ENCODE assay signal across 31 cellular contexts in genomic region chr13:32209670-32210069, GRCh38.
DNase-seq lines count a peak whose midpoint lies in the region; ATAC-seq and TF ChIP-seq lines count a peak whose summit lies in the region.
"Had no signal": no experiment of that assay in that cellular context is flagged by ENCODE, and none has a peak within 500 bp of the region (broad histone marks: within the 10 kb centered on the region; RNA-seq: fewer than 3 reads in every experiment).

No MANE protein-coding gene starts in this region.

- no peak overlapping the region for H3K9ac ChIP-seq in IMR-90 (ENCODE audit: low read depth, low read length)
- H3K9ac ChIP-seq in fibroblast of lung (ENCODE audit: insufficient read depth, low read length): no peak overlapping the region
- H3K9ac ChIP-seq in skeletal muscle tissue (ENCODE audit: low read depth in 1 of 3, low read length in 3 of 3): no peak overlapping the region
- H3K9ac ChIP-seq: neural progenitor cell, parathyroid adenoma had no signal

- no peaks in the 10 kb centered on the region for H3K9me3 ChIP-seq in IMR-90 (ENCODE audit: control insufficient read depth, insufficient read depth, low read length)
- H3K9me3 ChIP-seq in fibroblast of lung (ENCODE audit: control insufficient read depth, insufficient read depth, low read depth, low read length): no peaks in the 10 kb centered on the region
- no peaks in the 10 kb centered on the region for H3K9me3 ChIP-seq in skeletal muscle tissue (ENCODE audit: control insufficient read depth in 3 of 3, low read length in 3 of 3)
- no peaks in the 10 kb centered on the region for H3K9me3 ChIP-seq in OCI-LY7 (ENCODE audit: low read length)
- H3K9me3 ChIP-seq: adrenal gland, right lobe of liver, SJCRH30, stomach, thyroid gland had no signal

- no peak for TF ChIP-seq CTCF in IMR-90 (conservative IDR thresholded peaks at IDR 0.05; ENCODE audit: low read depth, low read length)
- TF ChIP-seq CTCF in fibroblast of lung (conservative IDR thresholded peaks at IDR 0.05 in 1 of 2, IDR thresholded peaks at IDR 0.05 in 1 of 2; ENCODE audit: low read depth in 1 of 2, low read length in 2 of 2): no peak
- no peak for TF ChIP-seq CTCF in OCI-LY7 (conservative IDR thresholded peaks at IDR 0.05; ENCODE audit: low read length)

- no peak overlapping the region for H2AK9ac ChIP-seq in IMR-90 (replicated peaks; ENCODE audit: low read depth, low read length, poor library complexity)

- intact Hi-C loops in IMR-90 (cut with micrococcal nuclease) (loop anchor here (5.0 kb wide), 1 partner anchor 177 kb away; the partner anchor contains the start of gene FRY), left ventricle myocardium superior (cut with micrococcal nuclease) (loop anchor here (5.0 kb wide), 1 partner anchor 297 kb away; no protein-coding TSS in a partner anchor), OCI-LY7 (cut with micrococcal nuclease; ENCODE audit: unreplicated experiment) (no loop called here)

- ATAC-seq in IMR-90 (ENCODE audit: low read depth) (no peak), left ventricle myocardium superior (peak; percentile 80), HG03159 (IDR thresholded peaks at IDR 0.05; ENCODE audit: unreplicated experiment) (no peak), HG02759 (IDR thresholded peaks at IDR 0.05; ENCODE audit: unreplicated experiment) (no peak)
- ATAC-seq: activated CD8-positive, alpha-beta T cell treated with anti-CD3 and anti-CD28 coated beads, Interleukin-2, amount 10 ng/mL, durations not matched to agents 7 days and 5 days; left colon had no signal

- H3K4me3 ChIP-seq in IMR-90 (ENCODE audit: insufficient read depth, low read depth, low read length) (no peak overlapping the region), fibroblast of lung (replicated peaks in 1 of 4; ENCODE audit: control extremely low read depth in 1 of 4, insufficient read depth in 1 of 4, low read depth in 3 of 4, low read length in 4 of 4) (no peak overlapping the region), skeletal muscle tissue (ENCODE audit: low read length in 3 of 3) (no peak overlapping the region), OCI-LY7 (ENCODE audit: low read depth, low read length, poor library complexity, severe bottlenecking) (no peak overlapping the region)
- H3K4me3 ChIP-seq: adrenal gland, neural progenitor cell, right lobe of liver, SJCRH30, stomach, thyroid gland had no signal

- dilution Hi-C loops in IMR-90 (cut with HindIII; ENCODE audit: low sequenced_read_pairs, unreplicated experiment): no loop called here

- H3K4me2 ChIP-seq in IMR-90 (ENCODE audit: low read depth, low read length) (no peak overlapping the region), fibroblast of lung (ENCODE audit: extremely low read depth, insufficient read depth, low read length) (no peak overlapping the region), OCI-LY7 (ENCODE audit: low read length) (no peak overlapping the region)
- H3K4me2 ChIP-seq: neural progenitor cell had no signal

- BruUV-seq in IMR-90 (replicated peaks; lab: Mats Ljungman, UMichigan) (no TSS peak), OCI-LY7 (replicated peaks; lab: Mats Ljungman, UMichigan) (no TSS peak)

- H3K79me2 ChIP-seq in fibroblast of lung (ENCODE audit: control insufficient read depth, insufficient read depth, low read length) (no peaks in the 10 kb centered on the region), OCI-LY7 (ENCODE audit: insufficient read depth, low read depth, low read length) (no peaks in the 10 kb centered on the region)
- H3K79me2 ChIP-seq: parathyroid adenoma had no signal

- TF ChIP-seq POLR2A in IMR-90 (IDR thresholded peaks at IDR 0.05; ENCODE audit: low read depth, low read length): no peak

- CTCF ChIA-PET in IMR-90 (lab: Yijun Ruan, JAX): no interaction called here
- CTCF ChIA-PET in OCI-LY7 (lab: Charles Lee; ENCODE audit: unreplicated experiment): no interaction called here

- POLR2A ChIA-PET in IMR-90 (lab: Charles Lee; ENCODE audit: unreplicated experiment) (no interaction called here), OCI-LY7 (lab: Charles Lee) (interaction anchor here (1.1 kb wide), 1 partner anchor 30 kb away, joined by 3 read pairs; no protein-coding TSS in a partner anchor)

- H4K5ac ChIP-seq in IMR-90 (ENCODE audit: low read depth, low read length): peak overlapping the region; percentile 57; the same call in 1 of the 2 replicates

- peak overlapping the region; percentile 22; the same call in 1 of the 2 replicates for H3K4ac ChIP-seq in IMR-90 (ENCODE audit: low read depth, low read length)

- DNase-seq in IMR-90: peak; percentile 36
- peak; percentile 12 to 41 for DNase-seq in fibroblast of lung (ENCODE audit: low read depth in 2 of 2)
- DNase-seq in left ventricle myocardium superior: no peak
- DNase-seq in OCI-LY7 (ENCODE audit: low spot score): no peak
- DNase-seq: activated CD4-positive, alpha-beta T cell treated with anti-CD3 and anti-CD28 coated beads for 4 hours; activated CD8-positive, alpha-beta T cell treated with anti-CD3 and anti-CD28 coated beads, Interleukin-2, amount 10 ng/mL, durations not matched to agents 7 days and 5 days; activated naive CD4-positive, alpha-beta T cell treated with anti-CD3 and anti-CD28 coated beads, Interleukin-2, amount 10 ng/mL, durations not matched to agents 7 days and 5 days; adrenal gland; brain microvascular endothelial cell; C1 segment of cervical spinal cord; COR-L47; GOT3; hypothalamus; immature natural killer cell; KBM-7; left colon; NCI-H1092; NCI-H187; NCI-H2171; right lobe of liver; SJCRH30; stimulated activated CD4-positive, alpha-beta T cell treated with anti-CD3 and anti-CD28 coated beads, Interleukin-12 subunit alpha, Interleukin-12 subunit beta, amount 100 ng/mL, for 4 hours; stimulated activated CD4-positive, alpha-beta T cell treated with anti-CD3 and anti-CD28 coated beads, Interleukin-4, amount 100 ng/mL, for 1 hour; stomach; SW 1271; thyroid gland had no signal

- peak overlapping the region; percentile 26; the same call in 1 of the 2 replicates for H3K23ac ChIP-seq in IMR-90 (ENCODE audit: low read depth, low read length)

- no peaks in the 10 kb centered on the region for H3K9me2 ChIP-seq in OCI-LY7 (ENCODE audit: insufficient read depth, low read length)

- no peak overlapping the region; the same call in 1 of the 2 replicates for H3K27ac ChIP-seq in IMR-90 (ENCODE audit: insufficient read depth, low read length)
- no peak overlapping the region for H3K27ac ChIP-seq in fibroblast of lung (ENCODE audit: insufficient read depth, low read length)
- peak overlapping the region; percentile 24 for H3K27ac ChIP-seq in skeletal muscle tissue (ENCODE audit: low read depth, low read length)
- no peak overlapping the region for H3K27ac ChIP-seq in OCI-LY7 (ENCODE audit: low read depth, low read length, poor library complexity, severe bottlenecking)
- H3K27ac ChIP-seq: adrenal gland, brain microvascular endothelial cell, neural progenitor cell, parathyroid adenoma, right lobe of liver, SJCRH30, stomach, thyroid gland had no signal

- H2BK15ac ChIP-seq in IMR-90 (ENCODE audit: low read depth, low read length): peak overlapping the region; percentile 28; the same call in 1 of the 3 replicates

- peak overlapping the region; percentile 25; the same call in 1 of the 2 replicates for H2AK5ac ChIP-seq in IMR-90 (ENCODE audit: low read depth, low read length)

- peak overlapping the region; percentile 73 for H2BK120ac ChIP-seq in IMR-90 (ENCODE audit: low read depth, low read length)

- no peak overlapping the region for H3K56ac ChIP-seq in IMR-90 (ENCODE audit: extremely low read depth, insufficient read depth, low read length)

- H3K36me3 ChIP-seq in IMR-90 (ENCODE audit: control insufficient read depth, insufficient read depth, low read length): peaks cover 10% of the 10 kb centered on the region; the same call in 1 of the 2 replicates
- H3K36me3 ChIP-seq in fibroblast of lung (ENCODE audit: control insufficient read depth, insufficient read depth, low read length): peaks cover 3% of the 10 kb centered on the region
- peaks cover 13 to 43% (median 42%) of the 10 kb centered on the region in 3 donors for H3K36me3 ChIP-seq in skeletal muscle tissue (ENCODE audit: control insufficient read depth in 3 of 3, insufficient read depth in 3 of 3, low read length in 3 of 3)
- H3K36me3 ChIP-seq in OCI-LY7 (ENCODE audit: insufficient read depth, low read length): no peaks in the 10 kb centered on the region
- H3K36me3 ChIP-seq: adrenal gland, brain microvascular endothelial cell, neural progenitor cell, SJCRH30 had no signal

- H2AFZ ChIP-seq in IMR-90 (replicated peaks; ENCODE audit: low read length, poor library complexity) (no peak overlapping the region), fibroblast of lung (ENCODE audit: low read length) (no peak overlapping the region), OCI-LY7 (ENCODE audit: low read length) (no peak overlapping the region)
- H2AFZ ChIP-seq: neural progenitor cell, parathyroid adenoma had no signal

- H4K91ac ChIP-seq in IMR-90 (ENCODE audit: insufficient read depth, low read depth, low read length): peak overlapping the region; percentile 36; the same call in 1 of the 2 replicates

- peaks cover 0 to 12% of the 10 kb centered on the region in 2 experiments; a peak in 1 of 4 replicates for H3K79me1 ChIP-seq in IMR-90 (ENCODE audit: low read depth in 1 of 2, low read length in 2 of 2)

- no CpG with 5 or more reads among the region's 2 CpGs for WGBS in IMR-90 (ENCODE audit: extremely low coverage in 2 of 2, insufficient read length in 1 of 2), 2 experiments

- peak overlapping the region in 1 of 2 experiments; percentile 68; a peak in 2 of 4 replicates for H4K8ac ChIP-seq in IMR-90 (ENCODE audit: low read depth in 2 of 2, low read length in 2 of 2)

- peak overlapping the region; percentile 19; the same call in 1 of the 2 replicates for H3K14ac ChIP-seq in IMR-90 (replicated peaks; ENCODE audit: low read depth, low read length)

- H2BK5ac ChIP-seq in IMR-90 (ENCODE audit: low read depth, low read length, poor library complexity, severe bottlenecking): peak overlapping the region; percentile 41

- H3K4me1 ChIP-seq in IMR-90 (ENCODE audit: control insufficient read depth, insufficient read depth, low read length) (peaks cover 35% of the 10 kb centered on the region), fibroblast of lung (ENCODE audit: control insufficient read depth, extremely low read depth, insufficient read depth, low read length) (peaks cover 16% of the 10 kb centered on the region), skeletal muscle tissue (ENCODE audit: control insufficient read depth in 3 of 3, insufficient read depth in 3 of 3, low read length in 3 of 3) (peaks cover 4 to 8% (median 4%) of the 10 kb centered on the region in 3 donors), OCI-LY7 (ENCODE audit: insufficient read depth, low read length, poor library complexity, severe bottlenecking) (no peaks in the 10 kb centered on the region)
- H3K4me1 ChIP-seq: adrenal gland, parathyroid adenoma, right lobe of liver, thyroid gland had no signal

- H3K9me1 ChIP-seq in IMR-90 (ENCODE audit: insufficient read depth, low read length): peaks cover 17% of the 10 kb centered on the region

- H4K20me1 ChIP-seq in IMR-90 (ENCODE audit: insufficient read depth, low read length): no peaks in the 10 kb centered on the region; the same call in 1 of the 2 replicates
- H4K20me1 ChIP-seq in fibroblast of lung (ENCODE audit: control insufficient read depth, extremely low read depth, insufficient read depth, low read length): no peaks in the 10 kb centered on the region
- H4K20me1 ChIP-seq in OCI-LY7 (ENCODE audit: insufficient read depth, low read length): no peaks in the 10 kb centered on the region

- TF ChIP-seq RAD21 in IMR-90 (IDR thresholded peaks at IDR 0.05; ENCODE audit: low read length): no peak

- in situ Hi-C loops in IMR-90 (cut with MboI; ENCODE audit: low sequenced_read_pairs): no loop called here

- H3K27me3 ChIP-seq in IMR-90 (ENCODE audit: control insufficient read depth, insufficient read depth, low read length): no peaks in the 10 kb centered on the region
- no peaks in the 10 kb centered on the region for H3K27me3 ChIP-seq in fibroblast of lung (ENCODE audit: control insufficient read depth, insufficient read depth, low read length)
- no peaks in the 10 kb centered on the region for H3K27me3 ChIP-seq in skeletal muscle tissue (ENCODE audit: control insufficient read depth in 3 of 3, insufficient read depth in 3 of 3, low read length in 3 of 3)
- H3K27me3 ChIP-seq: adrenal gland, brain microvascular endothelial cell, neural progenitor cell, right lobe of liver, SJCRH30, stomach, thyroid gland had no signal

- H2BK20ac ChIP-seq in IMR-90 (ENCODE audit: low read depth, low read length): peak overlapping the region; percentile 73

- H3K18ac ChIP-seq in IMR-90 (ENCODE audit: low read depth, low read length): peak overlapping the region; percentile 72; the same call in 1 of the 2 replicates

Comparison
In these comparisons a context has a peak if more than half of its experiments do, and no peak if none do; other contexts are left out.
1. DNase-seq: peak in IMR-90 (single experiment) and fibroblast of lung (2 of 2); none in left ventricle myocardium superior (single experiment) and OCI-LY7 (single experiment).